18 cellular contexts compared by ENCODE assay signal in genomic region chr11:61761440-61762163, GRCh38. TPM values are rescaled to one million over a fixed set of nuclear protein-coding genes. Genes with fewer than 3 reads are reported as not detected.
DNase-seq lines count a peak whose midpoint lies in the region; ATAC-seq and TF ChIP-seq lines count a peak whose summit lies in the region.
"Had no signal": no experiment of that assay in that cellular context is flagged by ENCODE, and none has a peak within 500 bp of the region (broad histone marks: within the 10 kb centered on the region; RNA-seq: fewer than 3 reads in every experiment).

No MANE protein-coding gene starts in this region.

- TF ChIP-seq CTCF in HEK293 (tag by site-specific recombination; IDR thresholded peaks at IDR 0.05) (no peak), nephron (IDR thresholded peaks at IDR 0.05; ENCODE audit: unreplicated experiment in 3 of 3) (no peak), type B pancreatic cell (conservative IDR thresholded peaks at IDR 0.05) (no peak)

- CTCF ChIA-PET in HEK293 (lab: Yijun Ruan, JAX), result interaction anchor here (0.7 to 1.0 kb wide), 2 partner anchors 8 to 15 kb away, joined by 3 read pairs; no protein-coding TSS in a partner anchor

- H3K9me3 Mint-ChIP-seq in nephron, result no peaks in the 10 kb centered on the region
- H3K9me3 Mint-ChIP-seq in type B pancreatic cell, result no peaks in the 10 kb centered on the region
- H3K9me3 Mint-ChIP-seq in stimulated activated memory B cell treated with anti-CD40 and anti-IgM and Interleukin-4, amounts not matched to agents 10 μg/mL and 1 μg/mL and 100 μg/mL, for 72 hours, result no peaks in the 10 kb centered on the region

- H3K27me3 Mint-ChIP-seq in nephron (ENCODE audit: low read depth), result peaks cover 7% of the 10 kb centered on the region
- no peaks in the 10 kb centered on the region for H3K27me3 Mint-ChIP-seq in type B pancreatic cell
- H3K27me3 Mint-ChIP-seq in stimulated activated memory B cell treated with anti-CD40 and anti-IgM and Interleukin-4, amounts not matched to agents 10 μg/mL and 1 μg/mL and 100 μg/mL, for 72 hours, result peaks cover 11% of the 10 kb centered on the region

- H3K9me3 ChIP-seq in HEK293 (ENCODE audit: control insufficient read depth, insufficient read depth, low read depth, low read length), result no peaks in the 10 kb centered on the region
- H3K9me3 ChIP-seq: HAP-1, SJSA1 had no signal

- DNase-seq in type B pancreatic cell (ENCODE audit: extremely low spot score, unreplicated experiment), result no peak
- DNase-seq in NCI-H1417 treated with DMSO at 0.1 percent for 48 hours (lab: John Stamatoyannopoulos, UW), result no peak
- DNase-seq: CD4-positive, alpha-beta memory T cell; DMS79 treated with DMSO at 0.1 percent for 48 hours; NCI-H2107; NCI-H345; NCI-H526 treated with DMSO at 0.1 percent for 48 hours had no signal

- peak overlapping the region; percentile 77 to 90 (median 81) for H3K27ac Mint-ChIP-seq in nephron
- peak overlapping the region; percentile 54 for H3K27ac Mint-ChIP-seq in type B pancreatic cell
- H3K27ac Mint-ChIP-seq in stimulated activated memory B cell treated with anti-CD40 and anti-IgM and Interleukin-4, amounts not matched to agents 10 μg/mL and 1 μg/mL and 100 μg/mL, for 72 hours, result no peak overlapping the region
- H3K27ac Mint-ChIP-seq: B cell; CD4-positive, alpha-beta memory T cell had no signal

- no peak for ATAC-seq in stimulated activated memory B cell treated with anti-CD40 and anti-IgM and Interleukin-4, amounts not matched to agents 10 μg/mL and 1 μg/mL and 100 μg/mL, for 72 hours
- no peak for ATAC-seq in GM21515 (IDR thresholded peaks at IDR 0.05; ENCODE audit: unreplicated experiment)
- ATAC-seq: K562 had no signal

- no peaks in the 10 kb centered on the region; the same call in 1 of the 2 replicates for H3K4me1 ChIP-seq in HEK293 (ENCODE audit: control insufficient read depth, insufficient read depth, low read length)
- H3K4me1 ChIP-seq: HAP-1 had no signal

- no peak overlapping the region for H3K27ac ChIP-seq in HEK293 (ENCODE audit: extremely low read depth, low read depth, low read length)
- H3K27ac ChIP-seq in cingulate gyrus (ENCODE audit: low read depth, low read length), result peak overlapping the region; percentile 96
- H3K27ac ChIP-seq: HL-60, RWPE1, SJSA1 had no signal

- no peaks in the 10 kb centered on the region for H3K36me3 ChIP-seq in HEK293 (ENCODE audit: control insufficient read depth in 2 of 2, insufficient read depth in 1 of 2, low read length in 2 of 2)
- H3K36me3 ChIP-seq: HAP-1, SJSA1 had no signal

- H3K4me1 Mint-ChIP-seq in nephron (peaks cover 16% of the 10 kb centered on the region), type B pancreatic cell (ENCODE audit: unreplicated experiment) (peaks cover 31% of the 10 kb centered on the region)
- peaks cover 4% of the 10 kb centered on the region for H3K4me1 Mint-ChIP-seq in stimulated activated memory B cell treated with anti-CD40 and anti-IgM and Interleukin-4, amounts not matched to agents 10 μg/mL and 1 μg/mL and 100 μg/mL, for 72 hours

- H3K4me3 Mint-ChIP-seq in nephron (peak overlapping the region in 1 of 3 experiments; percentile 31), type B pancreatic cell (peak overlapping the region; percentile 61)
- H3K4me3 Mint-ChIP-seq in stimulated activated memory B cell treated with anti-CD40 and anti-IgM and Interleukin-4, amounts not matched to agents 10 μg/mL and 1 μg/mL and 100 μg/mL, for 72 hours, result no peak overlapping the region
- H3K4me3 Mint-ChIP-seq: B cell; CD4-positive, alpha-beta memory T cell had no signal

- POLR2A ChIA-PET in HEK293 (lab: Yijun Ruan, JAX), result no interaction called here

- no peak overlapping the region for H3K4me3 ChIP-seq in HEK293 (ENCODE audit: low read depth, low read length)
- H3K4me3 ChIP-seq: HAP-1, K562, SJSA1 had no signal

- no peaks in the 10 kb centered on the region for H3K36me3 Mint-ChIP-seq in nephron (ENCODE audit: low read depth)
- H3K36me3 Mint-ChIP-seq in type B pancreatic cell, result no peaks in the 10 kb centered on the region
- no peaks in the 10 kb centered on the region for H3K36me3 Mint-ChIP-seq in stimulated activated memory B cell treated with anti-CD40 and anti-IgM and Interleukin-4, amounts not matched to agents 10 μg/mL and 1 μg/mL and 100 μg/mL, for 72 hours
- H3K36me3 Mint-ChIP-seq: CD4-positive, alpha-beta memory T cell had no signal

TF ChIP-seq in HEK293, 187 proteins besides CTCF, POLR2A, EP300 and RAD21 (continues in another document):
- TF ChIP-seq ZNF23 (tag by site-specific recombination; IDR thresholded peaks at IDR 0.05; ENCODE audit: borderline replicate concordance) (no peak), INSM2 (tag by site-specific recombination; IDR thresholded peaks at IDR 0.05) (no peak), ZNF335 (tag by site-specific recombination; conservative IDR thresholded peaks at IDR 0.05) (no peak), ZNF433 (tag by site-specific recombination; IDR thresholded peaks at IDR 0.05; ENCODE audit: low read depth) (no peak), HIC1 (tag by site-specific recombination; IDR thresholded peaks at IDR 0.05) (no peak), ZNF654 (tag by site-specific recombination; IDR thresholded peaks at IDR 0.05; ENCODE audit: low read depth) (no peak), ZNF544 (tag by site-specific recombination; IDR thresholded peaks at IDR 0.05) (no peak), ZBTB11 (tag by site-specific recombination; conservative IDR thresholded peaks at IDR 0.05; ENCODE audit: low read depth) (no peak), ELK4 (IDR thresholded peaks at IDR 0.05; ENCODE audit: borderline replicate concordance, low read depth, low read length) (no peak), KLF1 (tag by site-specific recombination; IDR thresholded peaks at IDR 0.05) (peak; percentile 44; the same call in 1 of the 2 replicates)

RNA-seq across cellular contexts. Expression of gene MYRF, which starts 9.2 kb away (rescaled TPM):
- 29.6 and 62.1 TPM in 2 replicates for total RNA-seq in type B pancreatic cell (ENCODE audit: low replicate concordance)

RNA-seq across cellular contexts. Expression of gene TMEM258, which starts 30.8 kb away (rescaled TPM):
- total RNA-seq in type B pancreatic cell (ENCODE audit: low replicate concordance), result 158 and 162 TPM in 2 replicates

RNA-seq across cellular contexts. Expression of gene FEN1, which starts 31.1 kb away (rescaled TPM):
- total RNA-seq in type B pancreatic cell (ENCODE audit: low replicate concordance), result 27.7 and 44.6 TPM in 2 replicates

RNA-seq across cellular contexts. Expression of gene FADS1, which starts 55.2 kb away (rescaled TPM):
- total RNA-seq in type B pancreatic cell (ENCODE audit: low replicate concordance), result 34.2 and 90.0 TPM in 2 replicates
